8 cellular contexts compared by ENCODE assay signal in the genomic region with DNA sequence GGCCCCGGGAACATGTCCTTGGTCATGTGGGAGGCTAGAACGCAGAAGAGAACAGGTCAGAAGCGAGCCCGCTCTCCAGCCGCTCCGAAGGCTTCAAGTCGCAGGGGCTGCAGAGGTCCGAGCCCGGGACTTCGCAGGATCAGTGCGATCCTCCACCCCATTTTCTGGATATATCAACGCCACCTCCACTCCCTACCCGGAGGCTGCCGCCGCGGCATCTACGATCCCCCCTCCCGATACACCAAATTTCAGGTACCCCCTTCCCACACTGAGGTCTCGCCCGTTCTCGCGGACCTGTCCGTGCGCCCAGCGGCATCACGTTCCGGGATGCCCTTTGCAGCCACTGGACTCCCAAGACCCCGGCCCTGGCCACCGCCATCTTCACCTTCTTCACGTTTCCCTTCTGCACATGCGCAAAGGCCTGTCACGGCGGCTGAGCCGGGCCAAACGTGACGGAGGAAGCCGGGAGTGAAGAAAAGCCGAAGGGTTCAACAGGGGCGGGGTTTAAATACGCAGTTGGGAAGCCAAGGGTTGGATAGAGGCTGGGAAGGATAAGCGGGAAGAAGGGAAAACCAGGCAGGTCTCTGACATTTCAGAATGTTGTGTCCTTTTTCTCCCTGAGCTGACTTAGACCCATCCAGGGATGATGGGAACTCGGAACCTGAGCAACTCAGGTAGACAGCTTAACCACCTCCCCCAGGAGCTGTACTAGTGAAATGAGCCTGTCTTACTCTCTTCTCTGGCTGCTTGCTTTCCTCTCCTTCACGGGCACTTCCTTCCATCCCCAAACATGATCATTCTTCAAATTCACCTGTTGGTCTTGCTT. TPM values are rescaled to one million over a fixed set of nuclear protein-coding genes. Genes with fewer than 3 reads are reported as not detected.
A peak's percentile ranks its signal among the peaks of the same experiment; 100 is the strongest.
DNase-seq lines count a peak whose midpoint lies in the region; ATAC-seq, FAIRE-seq and TF ChIP-seq lines count a peak whose summit lies in the region.

A gene (minus strand): TSS at position 399 of the 826 bp plus-strand sequence. CDS start 20 bp downstream, at position 379.

- H3K4me3 ChIP-seq in pancreas (peak within 1 kb of the TSS; percentile 60 to 82 (median 81)), thymus (ENCODE audit: low read length) (peak within 1 kb of the TSS; percentile 67)

- peaks cover 2% of the 10 kb centered on the region for H3K9me3 Mint-ChIP-seq in activated naive CD8-positive, alpha-beta T cell treated with anti-CD3 and anti-CD28 coated beads, Interleukin-2, amount 10 ng/mL, durations not matched to agents 7 days and 5 days

- intact Hi-C loops in head of caudate nucleus (cut with DNase I) (loop anchor here (10.0 kb wide), 1 partner anchor 245 kb away; a partner anchor contains a TSS), pancreas (cut with DNase I) (loop anchor here in 1 of 3 donors (10.0 kb wide), 1 partner anchor 185 kb away; a partner anchor contains a TSS)

- no peak for TF ChIP-seq CTCF in pancreas (IDR thresholded peaks at IDR 0.05)

- no peak for FAIRE-seq in pancreas (lab: Jason Lieb, UNC)

- peak; percentile 85 for ATAC-seq in activated naive CD8-positive, alpha-beta T cell treated with anti-CD3 and anti-CD28 coated beads, Interleukin-2, amount 10 ng/mL, durations not matched to agents 7 days and 5 days (ENCODE audit: low read depth)
- ATAC-seq in pancreas = peak; percentile 95 to 98 (median 96)

- peak; percentile 89 for DNase-seq in DMS 273 (lab: John Stamatoyannopoulos, UW; ENCODE audit: unreplicated experiment)
- DNase-seq in H4 (ENCODE audit: low spot score) = peak; percentile 77
- DNase-seq in NCI-H1417 treated with DMSO at 0.1 percent for 48 hours (lab: John Stamatoyannopoulos, UW) = peak; percentile 3
- DNase-seq in SW480 (ENCODE audit: low spot score) = peak; percentile 33
- DNase-seq in activated naive CD8-positive, alpha-beta T cell treated with anti-CD3 and anti-CD28 coated beads, Interleukin-2, amount 10 ng/mL, durations not matched to agents 7 days and 5 days = peak; percentile 86
- peak; percentile 77 to 96 (median 92) for DNase-seq in head of caudate nucleus
- peak; percentile 83 to 95 (median 88) for DNase-seq in pancreas

- H3K27ac ChIP-seq in pancreas (peak within 1 kb of the TSS in 2 of 4 donors; percentile 20 to 30), thymus (ENCODE audit: low read depth) (peak within 1 kb of the TSS; percentile 55)

- peaks cover 0 to 12% (median 9%) of the 10 kb centered on the region in 3 donors for H3K4me1 ChIP-seq in pancreas
- H3K4me1 ChIP-seq in thymus (ENCODE audit: control insufficient read depth, insufficient read depth, low read length) = peaks cover 13% of the 10 kb centered on the region

- no peaks in the 10 kb centered on the region for H3K27me3 ChIP-seq in pancreas
- H3K27me3 ChIP-seq in thymus (ENCODE audit: control insufficient read depth, insufficient read depth) = no peaks in the 10 kb centered on the region

- POLR2A ChIA-PET in activated naive CD8-positive, alpha-beta T cell treated with anti-CD3 and anti-CD28 coated beads, Interleukin-2, amount 10 ng/mL, durations not matched to agents 7 days and 5 days (lab: Charles Lee) = no interaction called here

- peaks cover 26% of the 10 kb centered on the region for H3K36me3 Mint-ChIP-seq in activated naive CD8-positive, alpha-beta T cell treated with anti-CD3 and anti-CD28 coated beads, Interleukin-2, amount 10 ng/mL, durations not matched to agents 7 days and 5 days

- H3K4me1 Mint-ChIP-seq in activated naive CD8-positive, alpha-beta T cell treated with anti-CD3 and anti-CD28 coated beads, Interleukin-2, amount 10 ng/mL, durations not matched to agents 7 days and 5 days = peaks cover 36% of the 10 kb centered on the region

- peaks cover 0 to 13% (median 5%) of the 10 kb centered on the region in 3 donors for H3K36me3 ChIP-seq in pancreas
- H3K36me3 ChIP-seq in thymus (ENCODE audit: control insufficient read depth, insufficient read depth) = peaks cover 19% of the 10 kb centered on the region

- H3K27ac Mint-ChIP-seq in activated naive CD8-positive, alpha-beta T cell treated with anti-CD3 and anti-CD28 coated beads, Interleukin-2, amount 10 ng/mL, durations not matched to agents 7 days and 5 days = peak within 1 kb of the TSS; percentile 94

- H3K4me3 Mint-ChIP-seq in activated naive CD8-positive, alpha-beta T cell treated with anti-CD3 and anti-CD28 coated beads, Interleukin-2, amount 10 ng/mL, durations not matched to agents 7 days and 5 days = peak within 1 kb of the TSS; percentile 100

- WGBS in pancreas, 2 donors = 0% methylated on average over 43 of the region's 43 CpGs
- WGBS in thymus = 2% methylated on average over 43 of the region's 43 CpGs

- no peaks in the 10 kb centered on the region for H3K9me3 ChIP-seq in pancreas
- no peaks in the 10 kb centered on the region for H3K9me3 ChIP-seq in thymus (ENCODE audit: control insufficient read depth)

- H3K27me3 Mint-ChIP-seq in activated naive CD8-positive, alpha-beta T cell treated with anti-CD3 and anti-CD28 coated beads, Interleukin-2, amount 10 ng/mL, durations not matched to agents 7 days and 5 days = no peaks in the 10 kb centered on the region

RNA-seq across cellular contexts. Expression of the gene that starts here (rescaled TPM):
- total RNA-seq in H4 (2014; rRNA removed; shearing (Covaris generic)) = 184 and 195 TPM in 2 replicates
- total RNA-seq in activated naive CD8-positive, alpha-beta T cell treated with anti-CD3 and anti-CD28 coated beads, Interleukin-2, amount 10 ng/mL, durations not matched to agents 7 days and 5 days = 100 to 1,000 TPM; 245 to 269 TPM
- 10 to 100 TPM; 35.5 to 60.6 (median 48.5) TPM for total RNA-seq in pancreas
- 100 to 1,000 TPM; 121 to 156 TPM for polyA plus RNA-seq in pancreas
- 222 TPM for polyA plus RNA-seq in thymus

Comparison
In these comparisons a context has a peak if more than half of its experiments do, and no peak if none do; other contexts are left out.
1. DNase-seq: peak in every context shown above with its lines; median percentile 92 in head of caudate nucleus; 89 in DMS 273; 88 in pancreas; 86 in activated naive CD8-positive, alpha-beta T cell treated with anti-CD3 and anti-CD28 coated beads, Interleukin-2, amount 10 ng/mL, durations not matched to agents 7 days and 5 days; 77 in H4; 33 in SW480; 3 in NCI-H1417 treated with DMSO at 0.1 percent for 48 hours.